15 cellular contexts compared by ENCODE assay signal in genomic region chr11:78547931-78548705, GRCh38. TPM values are rescaled to one million over a fixed set of nuclear protein-coding genes. Genes with fewer than 3 reads are reported as not detected.
DNase-seq lines count a peak whose midpoint lies in the region; ATAC-seq, FAIRE-seq and TF ChIP-seq lines count a peak whose summit lies in the region.
"Had no signal": no experiment of that assay in that cellular context is flagged by ENCODE, and none has a peak within 500 bp of the region (broad histone marks: within the 10 kb centered on the region; RNA-seq: fewer than 3 reads in every experiment).

No MANE protein-coding gene starts in this region.

- H3K4me3 Mint-ChIP-seq in activated CD8-positive, alpha-beta memory T cell treated with anti-CD3 and anti-CD28 coated beads, Interleukin-2, amount 10 ng/mL, durations not matched to agents 7 days and 5 days: no peak overlapping the region
- H3K4me3 Mint-ChIP-seq: CD4-positive, CD25-positive, alpha-beta regulatory T cell; IgD-negative memory B cell had no signal

- H3K4me2 ChIP-seq in Karpas-422 (ENCODE audit: low read depth, low read length, poor library complexity, severe bottlenecking): peak overlapping the region; percentile 8
- H3K4me2 ChIP-seq in H1 (ENCODE audit: insufficient read depth in 1 of 2, low read depth in 2 of 2, low read length in 2 of 2): no peak overlapping the region
- H3K4me2 ChIP-seq: BLaER1 treated with 17β-estradiol and CSF1 and Interleukin-3, amounts not matched to agents 10 nM and 100 nM had no signal

- peaks cover 2% of the 10 kb centered on the region for H3K9me3 Mint-ChIP-seq in activated CD8-positive, alpha-beta memory T cell treated with anti-CD3 and anti-CD28 coated beads, Interleukin-2, amount 10 ng/mL, durations not matched to agents 7 days and 5 days (ENCODE audit: low read depth)

- no peak for TF ChIP-seq RAD21 in H1 (IDR thresholded peaks at IDR 0.05 in 1 of 2, conservative IDR thresholded peaks at IDR 0.05 in 1 of 2; ENCODE audit: low read depth in 2 of 2, low read length in 2 of 2)

- H3K36me3 Mint-ChIP-seq in activated CD8-positive, alpha-beta memory T cell treated with anti-CD3 and anti-CD28 coated beads, Interleukin-2, amount 10 ng/mL, durations not matched to agents 7 days and 5 days: peaks cover 19% of the 10 kb centered on the region

- H2AFZ ChIP-seq in Karpas-422 (ENCODE audit: low read length): no peak overlapping the region
- no peak overlapping the region for H2AFZ ChIP-seq in H1 (ENCODE audit: low read length)
- H2AFZ ChIP-seq: GM23248 had no signal

- POLR2A ChIA-PET in H1 (lab: Charles Lee; ENCODE audit: partially characterized antibody): no interaction called here

- H3K36me3 ChIP-seq in Karpas-422 (ENCODE audit: insufficient read depth, low read length) (no peaks in the 10 kb centered on the region), H1 (ENCODE audit: control insufficient read depth in 2 of 4, insufficient read depth in 4 of 4, low read length in 3 of 4) (no peaks in the 10 kb centered on the region; a peak in 1 of 8 replicates), subcutaneous abdominal adipose tissue (ENCODE audit: control insufficient read depth in 5 of 5, insufficient read depth in 5 of 5, low read length in 5 of 5) (no peaks in the 10 kb centered on the region)

- no peak overlapping the region for H2BK20ac ChIP-seq in H1 (ENCODE audit: low read length)

- H3K4me1 Mint-ChIP-seq in activated CD8-positive, alpha-beta memory T cell treated with anti-CD3 and anti-CD28 coated beads, Interleukin-2, amount 10 ng/mL, durations not matched to agents 7 days and 5 days: peaks cover 18% of the 10 kb centered on the region

- H3K79me2 ChIP-seq in Karpas-422 (ENCODE audit: low read length) (peaks cover 83% of the 10 kb centered on the region), H1 (ENCODE audit: control insufficient read depth in 1 of 2, insufficient read depth in 2 of 2, low read length in 2 of 2) (peaks cover 0 to 51% of the 10 kb centered on the region in 2 experiments; a peak in 2 of 4 replicates)

- CTCF ChIA-PET in activated CD8-positive, alpha-beta memory T cell treated with anti-CD3 and anti-CD28 coated beads, Interleukin-2, amount 10 ng/mL, durations not matched to agents 7 days and 5 days (lab: Charles Lee): interaction anchor here (1.2 to 1.5 kb wide), 2 partner anchors 119 to 132 kb away, joined by 3 read pairs; no protein-coding TSS in a partner anchor
- CTCF ChIA-PET in H1 (lab: Charles Lee; ENCODE audit: partially characterized antibody): interaction anchor here (1.1 to 2.1 kb wide), 3 partner anchors 17 to 128 kb away, joined by 3 to 14 read pairs (median 6); no protein-coding TSS in a partner anchor

- peaks cover 27% of the 10 kb centered on the region for H3K4me1 ChIP-seq in Karpas-422 (ENCODE audit: low read length)
- peaks cover 6 to 15% (median 12%) of the 10 kb centered on the region in 4 experiments for H3K4me1 ChIP-seq in H1 (replicated peaks in 1 of 4; ENCODE audit: control insufficient read depth in 3 of 4, insufficient read depth in 4 of 4, low read length in 3 of 4)
- H3K4me1 ChIP-seq in subcutaneous abdominal adipose tissue (ENCODE audit: control insufficient read depth in 5 of 5, insufficient read depth in 5 of 5, low read length in 5 of 5): peaks cover 0 to 28% (median 24%) of the 10 kb centered on the region in 5 donors

- H4K5ac ChIP-seq in H1 (ENCODE audit: insufficient read length, low read depth, low read length): no peak overlapping the region

- no peak overlapping the region for H3K14ac ChIP-seq in H1 (ENCODE audit: insufficient read length)

- H3K23ac ChIP-seq in H1 (ENCODE audit: insufficient read length): no peak overlapping the region

- no peak overlapping the region for H4K91ac ChIP-seq in H1 (replicated peaks; ENCODE audit: insufficient read length, low read length)

- H2BK120ac ChIP-seq in H1 (replicated peaks; ENCODE audit: low read depth, low read length): no peak overlapping the region

- H3K9me3 ChIP-seq in Karpas-422 (ENCODE audit: low read length) (no peaks in the 10 kb centered on the region), H1 (ENCODE audit: insufficient read depth in 2 of 2, low read depth in 1 of 2, low read length in 1 of 2) (no peaks in the 10 kb centered on the region; a peak in 1 of 4 replicates), subcutaneous abdominal adipose tissue (ENCODE audit: control insufficient read depth in 5 of 5, low read length in 5 of 5) (no peaks in the 10 kb centered on the region)

- no peaks in the 10 kb centered on the region for H3K27me3 ChIP-seq in Karpas-422 (ENCODE audit: low read length)
- no peaks in the 10 kb centered on the region for H3K27me3 ChIP-seq in H1 (replicated peaks in 1 of 4; ENCODE audit: control insufficient read depth in 3 of 4, extremely low read depth in 1 of 4, insufficient read depth in 3 of 4, low read length in 3 of 4)
- H3K27me3 ChIP-seq in subcutaneous abdominal adipose tissue (ENCODE audit: control insufficient read depth in 5 of 5, insufficient read depth in 4 of 5, low read length in 5 of 5): no peaks in the 10 kb centered on the region
- H3K27me3 ChIP-seq: BLaER1 treated with 17β-estradiol and CSF1 and Interleukin-3, amounts not matched to agents 10 nM and 100 nM had no signal

- no peak overlapping the region for H2BK12ac ChIP-seq in H1 (ENCODE audit: low read depth, low read length)

- H2BK5ac ChIP-seq in H1 (ENCODE audit: low read depth, low read length): no peak overlapping the region

- H3K27ac ChIP-seq in Karpas-422 (ENCODE audit: low read length) (peak overlapping the region; percentile 32; the same call in 1 of the 2 replicates), H1 (ENCODE audit: low read depth, low read length) (no peak overlapping the region), subcutaneous abdominal adipose tissue (ENCODE audit: low read depth, low read length) (peak overlapping the region; percentile 83)
- H3K27ac ChIP-seq: BLaER1 treated with 17β-estradiol and CSF1 and Interleukin-3, amounts not matched to agents 10 nM and 100 nM; GM23248 had no signal

- WGBS in H1 (ENCODE audit: extremely low coverage in 1 of 2, insufficient coverage in 1 of 2, insufficient read length in 1 of 2, insufficient replicate concordance in 2 of 2, low coverage in 1 of 2, low lambda C conversion rate in 2 of 2, missing lambda C conversion rate in 1 of 2), 2 experiments: 92% methylated on average over 8 of the region's 8 CpGs; no CpG with 5 or more reads in 1 of the 2 experiments

- no peaks in the 10 kb centered on the region for H3K27me3 Mint-ChIP-seq in activated CD8-positive, alpha-beta memory T cell treated with anti-CD3 and anti-CD28 coated beads, Interleukin-2, amount 10 ng/mL, durations not matched to agents 7 days and 5 days
- H3K27me3 Mint-ChIP-seq: CD4-positive, CD25-positive, alpha-beta regulatory T cell; IgD-negative memory B cell had no signal

- H3K18ac ChIP-seq in H1 (ENCODE audit: extremely low read depth, low read length): no peak overlapping the region

- no peak for FAIRE-seq in H1 (lab: Jason Lieb, UNC)
- FAIRE-seq: GM12891 had no signal

- peak overlapping the region; percentile 60 for H3K27ac Mint-ChIP-seq in activated CD8-positive, alpha-beta memory T cell treated with anti-CD3 and anti-CD28 coated beads, Interleukin-2, amount 10 ng/mL, durations not matched to agents 7 days and 5 days

- TF ChIP-seq CTCF in H1 (IDR thresholded peaks at IDR 0.05; ENCODE audit: control extremely low read depth in 1 of 3, insufficient read depth in 1 of 3, low read depth in 1 of 3, low read length in 3 of 3): no peak

- H2AK5ac ChIP-seq in H1 (ENCODE audit: low read depth, low read length): peak overlapping the region; percentile 75; the same call in 1 of the 2 replicates

- no peak overlapping the region for H3K4me3 ChIP-seq in Karpas-422 (ENCODE audit: low read length)
- no peak overlapping the region for H3K4me3 ChIP-seq in H1 (ENCODE audit: extremely low read depth in 1 of 4, insufficient read depth in 2 of 4, low read depth in 3 of 4, low read length in 4 of 4)
- H3K4me3 ChIP-seq in subcutaneous abdominal adipose tissue (ENCODE audit: low read depth in 1 of 5, low read length in 5 of 5): no peak overlapping the region
- H3K4me3 ChIP-seq: BLaER1 treated with 17β-estradiol and CSF1 and Interleukin-3, amounts not matched to agents 10 nM and 100 nM; GM23248 had no signal

- no peak overlapping the region for H4K8ac ChIP-seq in H1 (ENCODE audit: extremely low read depth, insufficient read depth, low read length)

- H4K20me1 ChIP-seq in Karpas-422 (ENCODE audit: insufficient read depth, low read depth, low read length) (no peaks in the 10 kb centered on the region), H1 (replicated peaks in 1 of 2; ENCODE audit: control insufficient read depth in 1 of 2, insufficient read depth in 2 of 2, low read length in 2 of 2) (peaks cover 0 to 5% of the 10 kb centered on the region in 2 experiments)

- no peak for ATAC-seq in activated CD8-positive, alpha-beta memory T cell treated with anti-CD3 and anti-CD28 coated beads, Interleukin-2, amount 10 ng/mL, durations not matched to agents 7 days and 5 days
- ATAC-seq in GM18498 (IDR thresholded peaks at IDR 0.05; ENCODE audit: unreplicated experiment): no peak

- no peak overlapping the region for H3K4ac ChIP-seq in H1 (replicated peaks; ENCODE audit: insufficient read length, low read depth, low read length)

- H3K9ac ChIP-seq in Karpas-422 (ENCODE audit: low read length): no peak overlapping the region
- no peak overlapping the region for H3K9ac ChIP-seq in H1 (replicated peaks in 1 of 4; ENCODE audit: extremely low read depth in 1 of 4, low read depth in 3 of 4, low read length in 3 of 4)
- no peak overlapping the region for H3K9ac ChIP-seq in subcutaneous abdominal adipose tissue (ENCODE audit: low read length in 5 of 5)
- H3K9ac ChIP-seq: BLaER1 treated with 17β-estradiol and CSF1 and Interleukin-3, amounts not matched to agents 10 nM and 100 nM; GM23248 had no signal

- no peaks in the 10 kb centered on the region for H3K23me2 ChIP-seq in H1 (ENCODE audit: low read depth, low read length)

- no peaks in the 10 kb centered on the region for H3K9me2 ChIP-seq in Karpas-422 (replicated peaks; ENCODE audit: insufficient read depth, low read length)

- no peak overlapping the region for H2BK15ac ChIP-seq in H1 (ENCODE audit: low read length)

- no peak for DNase-seq in activated CD8-positive, alpha-beta memory T cell treated with anti-CD3 and anti-CD28 coated beads, Interleukin-2, amount 10 ng/mL, durations not matched to agents 7 days and 5 days
- no peak for DNase-seq in activated CD8-positive, alpha-beta memory T cell treated with anti-CD3 and anti-CD28 coated beads, Interleukin-2, amount 50 U/mL, for 48 hours
- DNase-seq in Karpas-422 (no peak), H1 (ENCODE audit: low read depth in 1 of 2, low spot score in 2 of 2) (no peak), NCI-H1694 (lab: John Stamatoyannopoulos, UW) (no peak)
- DNase-seq: 8988T; CD4-positive, CD25-positive, alpha-beta regulatory T cell; DMS79; GM23248; H7 had no signal

- H3K56ac ChIP-seq in H1 (replicated peaks; ENCODE audit: insufficient read length, low read depth, low read length): no peak overlapping the region

- TF ChIP-seq POLR2A in H1 (IDR thresholded peaks at IDR 0.05; ENCODE audit: control extremely low read depth in 1 of 2, low read depth in 2 of 2, low read length in 2 of 2): no peak

- H3K79me1 ChIP-seq in H1 (ENCODE audit: low read depth, low read length): peaks cover 3% of the 10 kb centered on the region; the same call in 1 of the 2 replicates

- no peak for TF ChIP-seq EP300 in H1 (IDR thresholded peaks at IDR 0.05; ENCODE audit: borderline replicate concordance in 1 of 2, low read depth in 2 of 2, low read length in 2 of 2)

RNA-seq across cellular contexts. Expression of gene NARS2, which starts 26.5 kb away (rescaled TPM):
- total RNA-seq in activated CD8-positive, alpha-beta memory T cell treated with anti-CD3 and anti-CD28 coated beads, Interleukin-2, amount 10 ng/mL, durations not matched to agents 7 days and 5 days: 10 to 100 TPM; 20.0 TPM
- total RNA-seq in Karpas-422 (2014; rRNA removed; shearing (Covaris generic); ENCODE audit: low replicate concordance): 27.3 and 33.3 TPM in 2 replicates
- total RNA-seq in H1 (2021; fragmentation: NEBNext Ultra II Directional; extraction: Animal tissue kit (Norgen Biotek cat#: 25700)): 46.7 and 51.6 TPM in 2 replicates
- 14.8 and 26.2 TPM in 2 replicates for polyA plus RNA-seq in H1 (2011; rRNA removed)
- polyA plus RNA-seq in H1 (2011; cell fraction: cytosol; rRNA removed): 29.7 TPM
- polyA plus RNA-seq in H1 (2011; cell fraction: nucleus; rRNA removed): 9.9 TPM
- 29.6 to 46.6 TPM (median 31.9 TPM) in 4 replicates for polyA plus RNA-seq in H1 (2012, experiment 1 of 2)
- polyA plus RNA-seq in H1 (2012, experiment 2 of 2): 5.5 TPM
- polyA plus RNA-seq in H1 (2013, experiment 1 of 2): 29.1 TPM
- 29.4 TPM for polyA plus RNA-seq in H1 (2013, experiment 2 of 2)
- 23.1 and 26.1 TPM in 2 replicates for polyA minus RNA-seq in H1 (2011; rRNA and poly(A)+ RNA removed)
- 24.7 TPM for polyA minus RNA-seq in H1 (2011; cell fraction: cytosol; rRNA and poly(A)+ RNA removed)
- polyA minus RNA-seq in H1 (2011; cell fraction: nucleus; rRNA and poly(A)+ RNA removed): 38.0 TPM
